Comparison of ENCODE assay signal across 1 cellular context in the genomic region with DNA sequence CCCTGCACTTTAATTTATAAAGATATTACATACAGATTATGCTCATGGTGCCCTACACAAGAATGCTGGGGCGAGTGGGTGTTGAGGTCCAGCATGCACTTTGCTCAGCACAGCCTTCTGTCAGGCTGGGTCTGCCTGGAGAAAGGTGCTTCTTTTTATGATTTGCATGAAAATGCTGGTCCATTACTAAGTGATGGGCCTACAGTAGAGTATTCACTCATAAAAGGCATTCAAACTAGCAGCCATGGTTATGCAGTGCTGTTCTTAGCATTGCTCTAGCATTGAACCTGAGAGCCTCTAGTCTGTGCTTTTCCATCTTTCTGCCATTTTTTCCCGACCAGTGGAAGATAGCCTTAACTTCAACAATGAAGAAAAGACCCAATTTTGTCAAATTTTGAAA.
TF ChIP-seq lines count a peak whose summit lies in the region.

No MANE protein-coding gene starts in this region.

TF ChIP-seq in WTC11, 78 proteins besides CTCF, POLR2A, EP300 and RAD21 (continued from another document):
- TF ChIP-seq, protein P1, sequence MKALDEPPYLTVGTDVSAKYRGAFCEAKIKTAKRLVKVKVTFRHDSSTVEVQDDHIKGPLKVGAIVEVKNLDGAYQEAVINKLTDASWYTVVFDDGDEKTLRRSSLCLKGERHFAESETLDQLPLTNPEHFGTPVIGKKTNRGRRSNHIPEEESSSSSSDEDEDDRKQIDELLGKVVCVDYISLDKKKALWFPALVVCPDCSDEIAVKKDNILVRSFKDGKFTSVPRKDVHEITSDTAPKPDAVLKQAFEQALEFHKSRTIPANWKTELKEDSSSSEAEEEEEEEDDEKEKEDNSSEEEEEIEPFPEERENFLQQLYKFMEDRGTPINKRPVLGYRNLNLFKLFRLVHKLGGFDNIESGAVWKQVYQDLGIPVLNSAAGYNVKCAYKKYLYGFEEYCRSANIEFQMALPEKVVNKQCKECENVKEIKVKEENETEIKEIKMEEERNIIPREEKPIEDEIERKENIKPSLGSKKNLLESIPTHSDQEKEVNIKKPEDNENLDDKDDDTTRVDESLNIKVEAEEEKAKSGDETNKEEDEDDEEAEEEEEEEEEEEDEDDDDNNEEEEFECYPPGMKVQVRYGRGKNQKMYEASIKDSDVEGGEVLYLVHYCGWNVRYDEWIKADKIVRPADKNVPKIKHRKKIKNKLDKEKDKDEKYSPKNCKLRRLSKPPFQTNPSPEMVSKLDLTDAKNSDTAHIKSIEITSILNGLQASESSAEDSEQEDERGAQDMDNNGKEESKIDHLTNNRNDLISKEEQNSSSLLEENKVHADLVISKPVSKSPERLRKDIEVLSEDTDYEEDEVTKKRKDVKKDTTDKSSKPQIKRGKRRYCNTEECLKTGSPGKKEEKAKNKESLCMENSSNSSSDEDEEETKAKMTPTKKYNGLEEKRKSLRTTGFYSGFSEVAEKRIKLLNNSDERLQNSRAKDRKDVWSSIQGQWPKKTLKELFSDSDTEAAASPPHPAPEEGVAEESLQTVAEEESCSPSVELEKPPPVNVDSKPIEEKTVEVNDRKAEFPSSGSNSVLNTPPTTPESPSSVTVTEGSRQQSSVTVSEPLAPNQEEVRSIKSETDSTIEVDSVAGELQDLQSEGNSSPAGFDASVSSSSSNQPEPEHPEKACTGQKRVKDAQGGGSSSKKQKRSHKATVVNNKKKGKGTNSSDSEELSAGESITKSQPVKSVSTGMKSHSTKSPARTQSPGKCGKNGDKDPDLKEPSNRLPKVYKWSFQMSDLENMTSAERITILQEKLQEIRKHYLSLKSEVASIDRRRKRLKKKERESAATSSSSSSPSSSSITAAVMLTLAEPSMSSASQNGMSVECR (CRISPR knock-in tag; IDR thresholded peaks at IDR 0.05; ENCODE audit: borderline replicate concordance) = no peak
- TF ChIP-seq RORB (CRISPR knock-in tag; IDR thresholded peaks at IDR 0.05) (no peak), ELF4 (CRISPR knock-in tag; IDR thresholded peaks at IDR 0.05; ENCODE audit: low read depth) (no peak), ZNF232 (CRISPR knock-in tag; IDR thresholded peaks at IDR 0.05) (no peak)
